Comparison of ENCODE assay signal across 27 cellular contexts in the genomic region with DNA sequence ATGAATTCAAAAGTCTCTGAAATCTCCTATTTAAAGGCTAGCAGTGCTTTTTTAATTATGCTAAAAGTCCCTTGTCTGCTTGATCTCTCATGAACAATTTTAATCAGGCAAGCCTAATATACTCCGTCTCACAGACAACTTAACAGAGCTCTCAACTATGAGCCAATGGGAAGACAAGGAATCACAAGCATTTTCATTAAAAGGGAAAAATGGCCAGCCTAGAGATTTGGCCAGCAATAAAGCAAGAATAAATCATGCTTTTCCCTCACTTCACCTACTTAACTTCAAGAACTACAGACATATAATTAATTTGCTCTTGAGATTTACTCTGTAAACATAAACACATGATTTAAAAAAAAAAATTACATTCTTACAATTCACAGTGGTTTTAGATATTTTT.
"Had no signal": no experiment of that assay in that cellular context is flagged by ENCODE, and none has a peak within 500 bp of the region (broad histone marks: within the 10 kb centered on the region; RNA-seq: fewer than 3 reads in every experiment).

No MANE protein-coding gene starts in this region.

- H3K9me3 ChIP-seq: mucosa of descending colon, suprapubic skin, transverse colon, uterus had no signal

- ATAC-seq: activated T-cell treated with anti-CD3 and anti-CD28 coated beads, Interleukin-2, amount 50 U/mL, for 4 hours; heart right ventricle; left colon; mucosa of descending colon; sciatic nerve; stimulated activated effector memory CD8-positive, alpha-beta T cell treated with anti-CD3 and anti-CD28 coated beads, Interleukin-12 subunit alpha, Interleukin-12 subunit beta, amount 100 ng/mL, for 72 hours; stimulated activated naive CD8-positive, alpha-beta T cell treated with anti-CD3 and anti-CD28 coated beads, Interleukin-15, amount 100 ng/mL, for 72 hours had no signal

- H3K27me3 ChIP-seq: heart right ventricle, suprapubic skin, transverse colon, uterus had no signal

- H3K9me3 Mint-ChIP-seq: activated naive CD8-positive, alpha-beta T cell treated with anti-CD3 and anti-CD28 coated beads for 36 hours; activated T-cell treated with anti-CD3 and anti-CD28 coated beads, Interleukin-2, amount 50 U/mL, for 4 hours; activated T-helper 2 cell treated with anti-CD3 and anti-CD28 coated beads, Interferon-gamma antibody, Interleukin-2, Interleukin-4, amounts not matched to agents 10 μg/mL and 5 μg/mL and 100 μg/mL, durations not matched to agents 14 hours and 24 hours and 36 hours; endodermal cell; stimulated activated effector memory CD8-positive, alpha-beta T cell treated with anti-CD3 and anti-CD28 coated beads, Interleukin-12 subunit alpha, Interleukin-12 subunit beta, amount 100 ng/mL, for 72 hours; stimulated activated naive CD8-positive, alpha-beta T cell treated with anti-CD3 and anti-CD28 coated beads, Interleukin-15, amount 100 ng/mL, for 72 hours had no signal

- DNase-seq: activated CD4-positive, alpha-beta T cell treated with anti-CD3 and anti-CD28 coated beads for 4 hours; activated CD4-positive, alpha-beta T cell treated with anti-CD3 and anti-CD28 coated beads, Interleukin-2, amount 50 U/mL, for 48 hours; activated CD4-positive, CD25-positive, alpha-beta regulatory T cell; activated CD8-positive, alpha-beta memory T cell treated with anti-CD3 and anti-CD28 coated beads, Interleukin-2, amount 50 U/mL, for 48 hours; activated naive CD4-positive, alpha-beta T cell treated with Interleukin-2 at 50 U/mL for 16 hours; activated naive CD8-positive, alpha-beta T cell treated with anti-CD3 and anti-CD28 coated beads for 36 hours; activated T-cell treated with anti-CD3 and anti-CD28 coated beads, Interleukin-2, amount 50 U/mL, for 4 hours; endodermal cell; heart right ventricle; left colon; mesenchymal stem cell; mucosa of descending colon; small intestine; stimulated activated CD4-positive, alpha-beta T cell treated with anti-CD3 and anti-CD28 coated beads, Interleukin-2, amount 100 ng/mL, for 24 hours; stimulated activated naive CD8-positive, alpha-beta T cell treated with anti-CD3 and anti-CD28 coated beads, Interleukin-15, amount 100 ng/mL, for 72 hours; T1000; transverse colon; uterus had no signal

- H3K4me1 ChIP-seq: suprapubic skin had no signal

- H3K4me1 Mint-ChIP-seq: endodermal cell had no signal

- H3K4me3 ChIP-seq: coronary artery, heart right ventricle, mucosa of descending colon, suprapubic skin, transverse colon, uterus had no signal

- FAIRE-seq: astrocyte, bronchial epithelial cell, keratinocyte, small intestine had no signal

- H3K27ac Mint-ChIP-seq: activated naive CD8-positive, alpha-beta T cell treated with anti-CD3 and anti-CD28 coated beads for 36 hours; activated T-helper 2 cell treated with anti-CD3 and anti-CD28 coated beads, Interferon-gamma antibody, Interleukin-2, Interleukin-4, amounts not matched to agents 10 μg/mL and 5 μg/mL and 100 μg/mL, durations not matched to agents 14 hours and 24 hours and 36 hours; endodermal cell; stimulated activated naive CD8-positive, alpha-beta T cell treated with anti-CD3 and anti-CD28 coated beads, Interleukin-15, amount 100 ng/mL, for 72 hours had no signal

- H3K4me3 Mint-ChIP-seq: activated naive CD8-positive, alpha-beta T cell treated with anti-CD3 and anti-CD28 coated beads for 36 hours; activated T-cell treated with anti-CD3 and anti-CD28 coated beads, Interleukin-2, amount 50 U/mL, for 4 hours; endodermal cell; stimulated activated effector memory CD8-positive, alpha-beta T cell treated with anti-CD3 and anti-CD28 coated beads, Interleukin-12 subunit alpha, Interleukin-12 subunit beta, amount 100 ng/mL, for 72 hours; stimulated activated naive CD8-positive, alpha-beta T cell treated with anti-CD3 and anti-CD28 coated beads, Interleukin-15, amount 100 ng/mL, for 72 hours had no signal

- H3K27me3 Mint-ChIP-seq: activated naive CD8-positive, alpha-beta T cell treated with anti-CD3 and anti-CD28 coated beads for 36 hours; stimulated activated naive CD8-positive, alpha-beta T cell treated with anti-CD3 and anti-CD28 coated beads, Interleukin-15, amount 100 ng/mL, for 72 hours had no signal

- H3K36me3 Mint-ChIP-seq: stimulated activated effector memory CD8-positive, alpha-beta T cell treated with anti-CD3 and anti-CD28 coated beads, Interleukin-12 subunit alpha, Interleukin-12 subunit beta, amount 100 ng/mL, for 72 hours had no signal

- H3K27ac ChIP-seq: coronary artery, epithelial cell of prostate, heart right ventricle, suprapubic skin, transverse colon, uterus had no signal

- H3K36me3 ChIP-seq: heart right ventricle, suprapubic skin, transverse colon, uterus had no signal
